In the genomic region with DNA sequence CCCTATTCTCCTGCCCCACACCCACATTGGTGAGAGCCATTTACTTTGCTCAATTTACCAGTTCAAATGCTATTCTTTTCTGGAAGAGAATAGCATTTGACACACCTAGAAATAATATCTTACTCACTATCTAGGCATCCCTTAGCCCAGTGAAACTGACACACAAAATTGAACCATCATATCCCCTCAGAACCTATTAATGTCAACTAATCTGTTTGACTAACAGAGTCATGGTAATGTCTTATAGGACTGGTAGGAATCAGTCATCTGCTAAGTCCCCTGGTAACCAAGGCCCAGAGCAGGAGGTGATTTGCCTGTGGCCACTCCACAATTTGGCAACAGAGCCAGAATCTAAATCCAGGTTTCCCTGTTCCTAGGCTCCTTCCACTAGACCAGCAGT, we compare ENCODE assay signal across 28 cellular contexts.
"Had no signal": no experiment of that assay in that cellular context is flagged by ENCODE, and none has a peak within 500 bp of the region (broad histone marks: within the 10 kb centered on the region; RNA-seq: fewer than 3 reads in every experiment).

No MANE protein-coding gene starts in this region.

- H3K27ac ChIP-seq: ascending aorta, coronary artery, esophagus muscularis mucosa, foreskin keratinocyte, heart right ventricle, left lung, parathyroid adenoma, spleen, testis, transverse colon, vagina, WERI-Rb-1 had no signal

- H2AFZ ChIP-seq: parathyroid adenoma had no signal

- H3K79me2 ChIP-seq: parathyroid adenoma had no signal

- H3K27me3 ChIP-seq: ascending aorta, dorsolateral prefrontal cortex, esophagus muscularis mucosa, foreskin keratinocyte, heart right ventricle, left lung, spleen, testis, transverse colon, vagina had no signal

- H3K4me3 ChIP-seq: ascending aorta, coronary artery, dorsolateral prefrontal cortex, esophagus muscularis mucosa, heart right ventricle, left lung, spleen, testis, transverse colon, vagina had no signal

- H3K9ac ChIP-seq: parathyroid adenoma had no signal

- H3K36me3 ChIP-seq: ascending aorta, esophagus muscularis mucosa, heart right ventricle, left lung, spleen, transverse colon, vagina, WERI-Rb-1 had no signal

- H3K9me3 ChIP-seq: ascending aorta, esophagus muscularis mucosa, heart right ventricle, left lung, spleen, testis, transverse colon, vagina had no signal

- ATAC-seq: activated CD4-positive, CD25-positive, alpha-beta regulatory T cell treated with anti-CD3 and anti-CD28 coated beads, Interleukin-2, amount 50 U/mL, for 24 hours; foreskin keratinocyte; heart right ventricle; left lung; naive thymus-derived CD4-positive, alpha-beta T cell; right cardiac atrium; stimulated activated naive CD8-positive, alpha-beta T cell treated with anti-CD3 and anti-CD28 coated beads, Interleukin-15, Interleukin-2, amounts not matched to agents 100 U/mL and 50 U/mL, for 24 hours had no signal

- H3K4me1 ChIP-seq: ascending aorta, left lung, parathyroid adenoma, spleen, testis, transverse colon, vagina had no signal

- DNase-seq: activated CD4-positive, alpha-beta T cell treated with anti-CD3 and anti-CD28 coated beads for 48 hours; activated CD4-positive, alpha-beta T cell treated with anti-CD3 and anti-CD28 coated beads, Interleukin-2, amount 50 U/mL, for 48 hours; activated CD8-positive, alpha-beta memory T cell treated with anti-CD3 and anti-CD28 coated beads for 24 hours; activated effector memory CD4-positive, alpha-beta T cell treated with anti-CD3 and anti-CD28 coated beads, Interleukin-2, amount 50 U/mL, for 16 hours; activated naive CD4-positive, alpha-beta T cell treated with anti-CD3 and anti-CD28 coated beads, Interleukin-2, amount 10 ng/mL, durations not matched to agents 7 days and 5 days; activated naive CD8-positive, alpha-beta T cell treated with anti-CD3 and anti-CD28 coated beads, Interleukin-2, amount 10 ng/mL, durations not matched to agents 7 days and 5 days; dorsolateral prefrontal cortex; effector memory CD4-positive, alpha-beta T cell; heart right ventricle; left lung; naive thymus-derived CD4-positive, alpha-beta T cell; occipital lobe; right cardiac atrium; spleen; stimulated activated CD4-positive, alpha-beta T cell treated with anti-CD3 and anti-CD28 coated beads, Interleukin-2, amount 100 ng/mL, for 48 hours; stimulated activated naive CD8-positive, alpha-beta T cell treated with anti-CD3 and anti-CD28 coated beads, Interleukin-15, Interleukin-2, amounts not matched to agents 100 U/mL and 50 U/mL, for 24 hours; SW 1271; T1000; transverse colon; WERI-Rb-1 had no signal
